ENCODE assay signal across 16 cellular contexts in the genomic region with DNA sequence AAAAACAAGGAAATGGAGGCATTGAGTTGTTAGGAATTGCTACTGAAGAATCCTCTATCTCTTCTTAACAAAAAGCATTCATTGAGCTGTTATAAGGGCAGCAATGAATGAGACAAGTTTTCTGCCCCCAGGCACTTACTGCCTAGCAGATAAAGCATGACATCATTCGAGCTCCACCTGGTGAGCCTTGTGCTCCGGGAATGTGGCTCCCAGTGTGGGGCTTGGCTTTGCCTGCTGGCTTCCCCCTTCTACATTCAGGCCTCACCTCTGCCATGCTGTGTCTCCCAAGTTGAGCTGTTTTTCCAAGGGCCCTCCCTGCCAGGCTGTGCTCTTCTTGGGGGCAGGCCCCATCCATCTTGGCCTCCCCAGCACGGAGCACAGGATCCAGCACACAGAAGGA. TPM values are rescaled to one million over a fixed set of nuclear protein-coding genes. Genes with fewer than 3 reads are reported as not detected.
A peak's percentile ranks its signal among the peaks of the same experiment; 100 is the strongest.
DNase-seq lines count a peak whose midpoint lies in the region; TF ChIP-seq lines count a peak whose summit lies in the region.
"Had no signal": no experiment of that assay in that cellular context is flagged by ENCODE, and none has a peak within 500 bp of the region (broad histone marks: within the 10 kb centered on the region; RNA-seq: fewer than 3 reads in every experiment).

No MANE protein-coding gene starts in this region.

- H3K36me3 Mint-ChIP-seq in MCF 10A (ENCODE audit: insufficient read depth, unreplicated experiment) (no peaks in the 10 kb centered on the region), progenitor cell of endocrine pancreas (ENCODE audit: insufficient read depth) (no peaks in the 10 kb centered on the region)

- H3K4me3 ChIP-seq in breast epithelium (no peak overlapping the region), NT2/D1 (ENCODE audit: insufficient read length, low read depth) (no peak overlapping the region), colonic mucosa (no peak overlapping the region)
- H3K4me3 ChIP-seq: body of pancreas, ovary had no signal

- no peak for TF ChIP-seq POLR2A in breast epithelium (IDR thresholded peaks at IDR 0.05)

- no peaks in the 10 kb centered on the region for H3K9me3 ChIP-seq in breast epithelium
- peaks cover 26% of the 10 kb centered on the region for H3K9me3 ChIP-seq in NT2/D1 (ENCODE audit: insufficient read depth, low read length)
- H3K9me3 ChIP-seq in colonic mucosa, result no peaks in the 10 kb centered on the region
- H3K9me3 ChIP-seq: body of pancreas, ovary had no signal

- H3K27ac Mint-ChIP-seq in MCF 10A (ENCODE audit: low read depth, unreplicated experiment), result no peak overlapping the region
- no peak overlapping the region for H3K27ac Mint-ChIP-seq in progenitor cell of endocrine pancreas

- TF ChIP-seq CTCF in MCF 10A (IDR thresholded peaks at IDR 0.05; ENCODE audit: unreplicated experiment) (no peak), breast epithelium (IDR thresholded peaks at IDR 0.05) (no peak), colonic mucosa (IDR thresholded peaks at IDR 0.05) (no peak), progenitor cell of endocrine pancreas (IDR thresholded peaks at IDR 0.05; ENCODE audit: unreplicated experiment) (no peak)

- H3K4me3 Mint-ChIP-seq in MCF 10A (ENCODE audit: unreplicated experiment), result no peak overlapping the region
- no peak overlapping the region for H3K4me3 Mint-ChIP-seq in progenitor cell of endocrine pancreas (ENCODE audit: low read depth)

- H3K4me1 Mint-ChIP-seq in MCF 10A (ENCODE audit: insufficient read depth, unreplicated experiment) (peaks cover 30% of the 10 kb centered on the region), progenitor cell of endocrine pancreas (ENCODE audit: low read depth) (no peaks in the 10 kb centered on the region)

- no peaks in the 10 kb centered on the region for H3K4me1 ChIP-seq in breast epithelium
- peaks cover 11% of the 10 kb centered on the region for H3K4me1 ChIP-seq in NT2/D1 (ENCODE audit: insufficient read depth, insufficient read length)
- H3K4me1 ChIP-seq in colonic mucosa, result no peaks in the 10 kb centered on the region
- H3K4me1 ChIP-seq: body of pancreas had no signal

- peak; percentile 50 for DNase-seq in MCF 10A (ENCODE audit: unreplicated experiment)
- no peak for DNase-seq in breast epithelium (ENCODE audit: low spot score in 2 of 2)
- DNase-seq in NT2/D1 (ENCODE audit: low read depth, low spot score), result peak; percentile 23
- peak; percentile 11 for DNase-seq in foreskin melanocyte
- no peak for DNase-seq in colonic mucosa
- no peak for DNase-seq in HEK293T (ENCODE audit: extremely low spot score)
- no peak for DNase-seq in stimulated activated naive CD4-positive, alpha-beta T cell treated with Interleukin-2 at 50 U/mL for 16 hours (lab: John Stamatoyannopoulos, UW)
- DNase-seq in progenitor cell of endocrine pancreas (ENCODE audit: low spot score, unreplicated experiment), result no peak
- DNase-seq: activated naive CD4-positive, alpha-beta T cell treated with Interleukin-2 at 50 U/mL for 16 hours; body of pancreas; effector CD8-positive, alpha-beta T cell; KG1; NCI-H1694 treated with DMSO at 0.1 percent for 48 hours; ovary; stimulated activated CD4-positive, alpha-beta T cell treated with anti-CD3 and anti-CD28 coated beads, Interleukin-12 subunit alpha, Interleukin-12 subunit beta, amount 100 ng/mL, for 4 hours; substantia nigra had no signal

- no peaks in the 10 kb centered on the region for H3K27me3 ChIP-seq in breast epithelium
- no peaks in the 10 kb centered on the region for H3K27me3 ChIP-seq in NT2/D1 (ENCODE audit: insufficient read depth, insufficient read length)
- no peaks in the 10 kb centered on the region for H3K27me3 ChIP-seq in colonic mucosa
- H3K27me3 ChIP-seq: body of pancreas, ovary had no signal

- BruUV-seq in MCF 10A (replicated peaks; lab: Mats Ljungman, UMichigan), result no TSS peak

- intact Hi-C loops in MCF 10A (cut with micrococcal nuclease), result no loop called here
- intact Hi-C loops in breast epithelium (cut with DNase I; ENCODE audit: low total_unique reads), result no loop called here
- intact Hi-C loops in colonic mucosa (cut with DNase I), result no loop called here

- no peak overlapping the region for H3K27ac ChIP-seq in breast epithelium
- H3K27ac ChIP-seq in colonic mucosa, result no peak overlapping the region
- H3K27ac ChIP-seq: body of pancreas, ovary had no signal

- peaks cover 30% of the 10 kb centered on the region for H3K27me3 Mint-ChIP-seq in MCF 10A (ENCODE audit: insufficient read depth, unreplicated experiment)
- peaks cover 50% of the 10 kb centered on the region for H3K27me3 Mint-ChIP-seq in progenitor cell of endocrine pancreas

- CTCF ChIA-PET in MCF 10A (lab: Yijun Ruan, JAX), result interaction anchor here (0.6 to 1.5 kb wide), 6 partner anchors 10 to 188 kb away, joined by 3 to 8 read pairs (median 4); no protein-coding TSS in a partner anchor
- CTCF ChIA-PET in HEK293T (lab: Yijun Ruan, JAX), result interaction anchor here (0.5 to 1.2 kb wide), 2 partner anchors 16 to 92 kb away, joined by 3 to 5 read pairs; no protein-coding TSS in a partner anchor

- POLR2A ChIA-PET in MCF 10A (lab: Yijun Ruan, JAX), result interaction anchor here (0.8 to 2.9 kb wide), 11 partner anchors 22 to 188 kb away, joined by 3 to 13 read pairs (median 4); a partner anchor contains a TSS
- POLR2A ChIA-PET in HEK293T (lab: Yijun Ruan, JAX), result interaction anchor here (1.0 to 1.6 kb wide), 3 partner anchors 13 to 104 kb away, joined by 3 to 8 read pairs (median 4); a partner anchor contains a TSS

- H3K9me3 Mint-ChIP-seq in MCF 10A (ENCODE audit: unreplicated experiment) (no peaks in the 10 kb centered on the region), progenitor cell of endocrine pancreas (ENCODE audit: low read depth) (no peaks in the 10 kb centered on the region)

- H3K9ac ChIP-seq in NT2/D1 (ENCODE audit: insufficient read length, low read depth) (no peak overlapping the region), colonic mucosa (ENCODE audit: low read depth in 2 of 2, low read length in 2 of 2) (no peak overlapping the region)

- no peaks in the 10 kb centered on the region for H3K36me3 ChIP-seq in breast epithelium
- H3K36me3 ChIP-seq in NT2/D1 (ENCODE audit: insufficient read depth, insufficient read length, low read length), result no peaks in the 10 kb centered on the region
- H3K36me3 ChIP-seq in colonic mucosa, result no peaks in the 10 kb centered on the region
- H3K36me3 ChIP-seq: ovary had no signal

TF ChIP-seq in HEK293T, 16 proteins besides CTCF, POLR2A, EP300 and RAD21:
- no peak for TF ChIP-seq SUZ12 (IDR thresholded peaks at IDR 0.05)
- TF ChIP-seq HDGF (IDR thresholded peaks at IDR 0.05; ENCODE audit: borderline replicate concordance), result no peak
- TF ChIP-seq CTBP1 (IDR thresholded peaks at IDR 0.05; ENCODE audit: borderline replicate concordance), result no peak
- no peak for TF ChIP-seq FOXK2 (IDR thresholded peaks at IDR 0.05)
- no peak for TF ChIP-seq SP1 (IDR thresholded peaks at IDR 0.05)
- no peak for TF ChIP-seq FOXA1 (IDR thresholded peaks at IDR 0.05)
- no peak for TF ChIP-seq ARNT (IDR thresholded peaks at IDR 0.05)
- no peak for TF ChIP-seq LEF1 (IDR thresholded peaks at IDR 0.05; ENCODE audit: borderline replicate concordance)
- no peak for TF ChIP-seq ELF4 (IDR thresholded peaks at IDR 0.05)
- TF ChIP-seq NFRKB (IDR thresholded peaks at IDR 0.05), result no peak
- TF ChIP-seq L3MBTL2 (conservative IDR thresholded peaks at IDR 0.05), result no peak
- TF ChIP-seq TARDBP (IDR thresholded peaks at IDR 0.05), result no peak
- no peak for TF ChIP-seq ZNF384 (IDR thresholded peaks at IDR 0.05)
- TF ChIP-seq BHLHE40 (IDR thresholded peaks at IDR 0.05; ENCODE audit: borderline replicate concordance), result no peak
- TF ChIP-seq FOXM1 (IDR thresholded peaks at IDR 0.05; ENCODE audit: borderline replicate concordance), result no peak
- TF ChIP-seq, protein P1, sequence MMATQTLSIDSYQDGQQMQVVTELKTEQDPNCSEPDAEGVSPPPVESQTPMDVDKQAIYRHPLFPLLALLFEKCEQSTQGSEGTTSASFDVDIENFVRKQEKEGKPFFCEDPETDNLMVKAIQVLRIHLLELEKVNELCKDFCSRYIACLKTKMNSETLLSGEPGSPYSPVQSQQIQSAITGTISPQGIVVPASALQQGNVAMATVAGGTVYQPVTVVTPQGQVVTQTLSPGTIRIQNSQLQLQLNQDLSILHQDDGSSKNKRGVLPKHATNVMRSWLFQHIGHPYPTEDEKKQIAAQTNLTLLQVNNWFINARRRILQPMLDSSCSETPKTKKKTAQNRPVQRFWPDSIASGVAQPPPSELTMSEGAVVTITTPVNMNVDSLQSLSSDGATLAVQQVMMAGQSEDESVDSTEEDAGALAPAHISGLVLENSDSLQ (IDR thresholded peaks at IDR 0.05), result no peak

RNA-seq across cellular contexts. Expression of a gene that starts 56.9 kb away (rescaled TPM):
- 258 and 306 TPM in 2 replicates for total RNA-seq in MCF 10A (2022)
- 100 to 1,000 TPM; 291 to 419 (median 301) TPM for total RNA-seq in breast epithelium
- 100 to 1,000 TPM; 148 to 160 TPM for total RNA-seq in colonic mucosa
- total RNA-seq in progenitor cell of endocrine pancreas, result 164 and 179 TPM in 2 replicates

Comparison
In these comparisons a context has a peak if more than half of its experiments do, and no peak if none do; other contexts are left out.
1. DNase-seq: peak in MCF 10A (single experiment), NT2/D1 (single experiment) and foreskin melanocyte (single experiment); none in breast epithelium (0 of 2), colonic mucosa (single experiment), HEK293T (single experiment), stimulated activated naive CD4-positive, alpha-beta T cell treated with Interleukin-2 at 50 U/mL for 16 hours (single experiment) and progenitor cell of endocrine pancreas (single experiment).